Comparison of ENCODE assay signal across 16 cellular contexts in the genomic region with DNA sequence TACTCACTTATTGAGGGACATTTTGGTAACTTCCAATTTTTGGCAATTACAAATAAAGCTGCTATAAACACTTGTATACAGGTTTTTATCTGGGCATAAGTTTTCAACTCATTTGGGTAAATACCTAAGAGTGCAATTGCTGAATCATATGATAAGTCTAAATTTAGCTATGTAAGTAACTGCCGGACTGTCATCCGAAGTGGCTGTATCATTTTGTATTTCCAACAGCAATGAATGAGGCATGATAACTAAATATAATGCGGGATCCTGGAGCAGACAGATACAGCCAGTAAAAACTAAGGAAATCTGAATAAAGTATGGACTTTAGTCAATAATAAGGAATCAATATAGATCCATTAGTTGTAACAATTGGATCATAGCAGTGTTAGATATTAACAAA.
DNase-seq lines count a peak whose midpoint lies in the region; ATAC-seq and TF ChIP-seq lines count a peak whose summit lies in the region.
"Had no signal": no experiment of that assay in that cellular context is flagged by ENCODE, and none has a peak within 500 bp of the region (broad histone marks: within the 10 kb centered on the region; RNA-seq: fewer than 3 reads in every experiment).

No MANE protein-coding gene starts in this region.

- CTCF ChIA-PET in HEK293T (lab: Yijun Ruan, JAX) = interaction anchor here (0.6 kb wide), 1 partner anchor 1013 kb away, joined by 3 read pairs; a partner anchor contains a TSS

- DNase-seq in Right ventricle myocardium superior = no peak
- DNase-seq in cardiac septum (ENCODE audit: low spot score) = no peak
- DNase-seq in left cardiac atrium = no peak
- DNase-seq in right atrium auricular region (ENCODE audit: low spot score) = no peak
- no peak for DNase-seq in HEK293T (ENCODE audit: extremely low spot score)
- no peak for DNase-seq in stimulated activated CD8-positive, alpha-beta memory T cell treated with anti-CD3 and anti-CD28 coated beads, Interleukin-4, amount 100 ng/mL, for 48 hours
- DNase-seq: Caco-2; CD4-positive, CD25-positive, alpha-beta regulatory T cell; CD8-positive, alpha-beta T cell; DMS153; DND-41; GOT3 had no signal

- peak overlapping the region; percentile 44 to 57 for H3K27ac ChIP-seq in right atrium auricular region
- H3K27ac ChIP-seq: 22Rv1, BLaER1, C4-2B had no signal

- no peak overlapping the region for H3K4me3 ChIP-seq in right atrium auricular region
- H3K4me3 ChIP-seq: BLaER1, HAP-1 had no signal

- H3K27me3 ChIP-seq in right atrium auricular region = no peaks in the 10 kb centered on the region
- H3K27me3 ChIP-seq: BLaER1 had no signal

- POLR2A ChIA-PET in HEK293T (lab: Yijun Ruan, JAX) = no interaction called here

- intact Hi-C loops in Right ventricle myocardium superior (cut with DNase I) = no loop called here
- intact Hi-C loops in cardiac septum (cut with DNase I) = no loop called here
- intact Hi-C loops in left cardiac atrium (cut with DNase I) = no loop called here

- H3K9me3 ChIP-seq in right atrium auricular region = no peaks in the 10 kb centered on the region
- H3K9me3 ChIP-seq: BLaER1, Caco-2, HAP-1 had no signal

- no peak for TF ChIP-seq CTCF in right atrium auricular region (IDR thresholded peaks at IDR 0.05)

- no peaks in the 10 kb centered on the region for H3K4me1 ChIP-seq in right atrium auricular region
- H3K4me1 ChIP-seq: BLaER1, Caco-2, HAP-1 had no signal

- peak; percentile 80 for ATAC-seq in Right ventricle myocardium superior (ENCODE audit: poor library complexity)
- peak; percentile 44 to 53 for ATAC-seq in left cardiac atrium
- ATAC-seq: CD8-positive, alpha-beta T cell had no signal

- H3K36me3 ChIP-seq in right atrium auricular region = no peaks in the 10 kb centered on the region
- H3K36me3 ChIP-seq: BLaER1, HAP-1 had no signal

TF ChIP-seq in HEK293T, 16 proteins besides CTCF, POLR2A, EP300 and RAD21:
- TF ChIP-seq HDGF (IDR thresholded peaks at IDR 0.05; ENCODE audit: borderline replicate concordance) = no peak
- TF ChIP-seq, protein P1, sequence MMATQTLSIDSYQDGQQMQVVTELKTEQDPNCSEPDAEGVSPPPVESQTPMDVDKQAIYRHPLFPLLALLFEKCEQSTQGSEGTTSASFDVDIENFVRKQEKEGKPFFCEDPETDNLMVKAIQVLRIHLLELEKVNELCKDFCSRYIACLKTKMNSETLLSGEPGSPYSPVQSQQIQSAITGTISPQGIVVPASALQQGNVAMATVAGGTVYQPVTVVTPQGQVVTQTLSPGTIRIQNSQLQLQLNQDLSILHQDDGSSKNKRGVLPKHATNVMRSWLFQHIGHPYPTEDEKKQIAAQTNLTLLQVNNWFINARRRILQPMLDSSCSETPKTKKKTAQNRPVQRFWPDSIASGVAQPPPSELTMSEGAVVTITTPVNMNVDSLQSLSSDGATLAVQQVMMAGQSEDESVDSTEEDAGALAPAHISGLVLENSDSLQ (IDR thresholded peaks at IDR 0.05) = no peak
- no peak for TF ChIP-seq LEF1 (IDR thresholded peaks at IDR 0.05; ENCODE audit: borderline replicate concordance)
- TF ChIP-seq L3MBTL2 (conservative IDR thresholded peaks at IDR 0.05) = no peak
